Comparison of ENCODE assay signal across 14 cellular contexts in genomic region chr12:101038289-101038871, GRCh38.
DNase-seq lines count a peak whose midpoint lies in the region; ATAC-seq and TF ChIP-seq lines count a peak whose summit lies in the region.
"Had no signal": no experiment of that assay in that cellular context is flagged by ENCODE, and none has a peak within 500 bp of the region (broad histone marks: within the 10 kb centered on the region; RNA-seq: fewer than 3 reads in every experiment).

No MANE protein-coding gene starts in this region.

- TF ChIP-seq RAD21 in SK-N-SH (IDR thresholded peaks at IDR 0.05; ENCODE audit: low read length): no peak

- no peak overlapping the region for H3K27ac ChIP-seq in SK-N-SH (ENCODE audit: low read depth in 2 of 2, low read length in 1 of 2)
- H3K27ac ChIP-seq in dorsolateral prefrontal cortex: peak overlapping the region in 3 of 59 donors; percentile 2 to 34 (median 20)
- no peak overlapping the region for H3K27ac ChIP-seq in testis
- H3K27ac ChIP-seq: left lung, skin epidermis, tibial nerve, VCaP had no signal

- TF ChIP-seq CTCF in SK-N-SH (IDR thresholded peaks at IDR 0.05): no peak
- no peak for TF ChIP-seq CTCF in foreskin fibroblast (IDR thresholded peaks at IDR 0.05; ENCODE audit: low read depth, low read length)
- TF ChIP-seq CTCF in dorsolateral prefrontal cortex (IDR thresholded peaks at IDR 0.05 in 54 of 56, conservative IDR thresholded peaks at IDR 0.05 in 2 of 56; ENCODE audit: low read depth in 1 of 56, partially characterized antibody in 56 of 56): no peak
- TF ChIP-seq CTCF in testis (IDR thresholded peaks at IDR 0.05): no peak

- DNase-seq in SK-N-SH (no peak), foreskin fibroblast (peak; percentile 9 to 40), SW 1271 (lab: John Stamatoyannopoulos, UW) (no peak), dorsolateral prefrontal cortex (no peak), testis (no peak)
- DNase-seq: endodermal cell, left lung, NCI-H748 treated with DMSO at 0.1 percent for 48 hours had no signal

- H3K36me3 ChIP-seq in SK-N-SH (replicated peaks in 1 of 2; ENCODE audit: control insufficient read depth in 1 of 2, insufficient read depth in 2 of 2, low read length in 1 of 2) (no peaks in the 10 kb centered on the region), testis (ENCODE audit: low read depth, missing control alignments) (no peaks in the 10 kb centered on the region)
- H3K36me3 ChIP-seq: left lung, tibial nerve had no signal

- TF ChIP-seq POLR2A in testis (IDR thresholded peaks at IDR 0.05): no peak

- H3K4me1 ChIP-seq in SK-N-SH (ENCODE audit: control insufficient read depth in 1 of 2, insufficient read depth in 2 of 2, low read depth in 1 of 2, low read length in 1 of 2) (no peaks in the 10 kb centered on the region; a peak in 1 of 4 replicates), testis (no peaks in the 10 kb centered on the region)
- H3K4me1 ChIP-seq: left lung, tibial nerve had no signal

- H3K9ac ChIP-seq in SK-N-SH: no peak overlapping the region

- no peak overlapping the region for H3K4me3 ChIP-seq in SK-N-SH (ENCODE audit: low read depth in 2 of 2, low read length in 1 of 2)
- H3K4me3 ChIP-seq in foreskin fibroblast (ENCODE audit: low read depth in 1 of 2, low read length in 2 of 2): no peak overlapping the region
- no peak overlapping the region for H3K4me3 ChIP-seq in dorsolateral prefrontal cortex
- H3K4me3 ChIP-seq in testis: no peak overlapping the region
- H3K4me3 ChIP-seq: left lung, skin epidermis, tibial nerve had no signal

- H3K9me3 ChIP-seq in SK-N-SH (no peaks in the 10 kb centered on the region), testis (no peaks in the 10 kb centered on the region)

- CTCF ChIA-PET in SK-N-SH (lab: Yijun Ruan, JAX): no interaction called here

- H3F3A ChIP-seq in SK-N-SH (replicated peaks; ENCODE audit: insufficient read depth): no peaks in the 10 kb centered on the region

- no peaks in the 10 kb centered on the region for H3K27me3 ChIP-seq in SK-N-SH (ENCODE audit: insufficient read depth)
- H3K27me3 ChIP-seq in dorsolateral prefrontal cortex: no peaks in the 10 kb centered on the region
- H3K27me3 ChIP-seq in testis: no peaks in the 10 kb centered on the region
- H3K27me3 ChIP-seq: left lung, tibial nerve had no signal

- WGBS in SK-N-SH (ENCODE audit: low lambda C conversion rate): 48% methylated on average over 2 of the region's 2 CpGs
- 56 to 66% methylated on average over 2 of the region's 2 CpGs for WGBS in testis, 2 donors

- no peak for ATAC-seq in SK-N-SH treated with all-trans-retinoic acid at 6 μM for 48 hours
- ATAC-seq in GM21529 (IDR thresholded peaks at IDR 0.05; ENCODE audit: unreplicated experiment): peak; percentile 71
- peak; percentile 79 for ATAC-seq in HG03520 (IDR thresholded peaks at IDR 0.05; ENCODE audit: unreplicated experiment)
- ATAC-seq: left lung had no signal

- H3K9me2 ChIP-seq in SK-N-SH: no peaks in the 10 kb centered on the region

- H3K4me2 ChIP-seq in SK-N-SH: no peak overlapping the region

- intact Hi-C loops in dorsolateral prefrontal cortex (cut with DNase I): no loop called here
- intact Hi-C loops in testis (cut with DNase I; ENCODE audit: low total_unique reads): no loop called here

- POLR2A ChIA-PET in SK-N-SH (lab: Yijun Ruan, JAX): no interaction called here

- no peaks in the 10 kb centered on the region for H4K20me1 ChIP-seq in SK-N-SH (ENCODE audit: insufficient read depth)

- H3K79me2 ChIP-seq in SK-N-SH (ENCODE audit: insufficient read depth): no peaks in the 10 kb centered on the region

- no peak overlapping the region for H2AFZ ChIP-seq in SK-N-SH (ENCODE audit: low read depth)

- TF ChIP-seq EP300 in SK-N-SH (IDR thresholded peaks at IDR 0.05; ENCODE audit: borderline replicate concordance in 1 of 2, low read depth in 1 of 2, low read length in 1 of 2): no peak

TF ChIP-seq in SK-N-SH treated with all-trans-retinoic acid at 6 μM for 48 hours, 23 proteins besides CTCF, POLR2A, EP300 and RAD21:
- TF ChIP-seq, protein P1, sequence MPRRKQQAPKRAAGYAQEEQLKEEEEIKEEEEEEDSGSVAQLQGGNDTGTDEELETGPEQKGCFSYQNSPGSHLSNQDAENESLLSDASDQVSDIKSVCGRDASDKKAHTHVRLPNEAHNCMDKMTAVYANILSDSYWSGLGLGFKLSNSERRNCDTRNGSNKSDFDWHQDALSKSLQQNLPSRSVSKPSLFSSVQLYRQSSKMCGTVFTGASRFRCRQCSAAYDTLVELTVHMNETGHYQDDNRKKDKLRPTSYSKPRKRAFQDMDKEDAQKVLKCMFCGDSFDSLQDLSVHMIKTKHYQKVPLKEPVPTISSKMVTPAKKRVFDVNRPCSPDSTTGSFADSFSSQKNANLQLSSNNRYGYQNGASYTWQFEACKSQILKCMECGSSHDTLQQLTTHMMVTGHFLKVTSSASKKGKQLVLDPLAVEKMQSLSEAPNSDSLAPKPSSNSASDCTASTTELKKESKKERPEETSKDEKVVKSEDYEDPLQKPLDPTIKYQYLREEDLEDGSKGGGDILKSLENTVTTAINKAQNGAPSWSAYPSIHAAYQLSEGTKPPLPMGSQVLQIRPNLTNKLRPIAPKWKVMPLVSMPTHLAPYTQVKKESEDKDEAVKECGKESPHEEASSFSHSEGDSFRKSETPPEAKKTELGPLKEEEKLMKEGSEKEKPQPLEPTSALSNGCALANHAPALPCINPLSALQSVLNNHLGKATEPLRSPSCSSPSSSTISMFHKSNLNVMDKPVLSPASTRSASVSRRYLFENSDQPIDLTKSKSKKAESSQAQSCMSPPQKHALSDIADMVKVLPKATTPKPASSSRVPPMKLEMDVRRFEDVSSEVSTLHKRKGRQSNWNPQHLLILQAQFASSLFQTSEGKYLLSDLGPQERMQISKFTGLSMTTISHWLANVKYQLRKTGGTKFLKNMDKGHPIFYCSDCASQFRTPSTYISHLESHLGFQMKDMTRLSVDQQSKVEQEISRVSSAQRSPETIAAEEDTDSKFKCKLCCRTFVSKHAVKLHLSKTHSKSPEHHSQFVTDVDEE (CRISPR knock-in tag; IDR thresholded peaks at IDR 0.05): no peak
- 0 out of 2 replicates have a peak, but pooled peaks have one; percentile 27 for TF ChIP-seq ISL1 (CRISPR knock-in tag; IDR thresholded peaks at IDR 0.05)

TF ChIP-seq in SK-N-SH, 30 proteins besides CTCF, POLR2A, EP300 and RAD21:
- TF ChIP-seq RCOR1 (IDR thresholded peaks at IDR 0.05; ENCODE audit: low read length): no peak
- TF ChIP-seq CHD2 (IDR thresholded peaks at IDR 0.05; ENCODE audit: low read length, partially characterized antibody): no peak
- no peak for TF ChIP-seq FOXJ3 (CRISPR knock-in tag; IDR thresholded peaks at IDR 0.05)
- TF ChIP-seq MXI1 (IDR thresholded peaks at IDR 0.05; ENCODE audit: low read depth, low read length): no peak
- TF ChIP-seq JUND (IDR thresholded peaks at IDR 0.05): no peak
- TF ChIP-seq SIN3A (IDR thresholded peaks at IDR 0.05; ENCODE audit: borderline replicate concordance, low read depth, low read length): no peak
- TF ChIP-seq PBX3 (IDR thresholded peaks at IDR 0.05): no peak
- no peak for TF ChIP-seq USF1 (IDR thresholded peaks at IDR 0.05; ENCODE audit: borderline replicate concordance, low read depth)
- TF ChIP-seq SMC3 (IDR thresholded peaks at IDR 0.05; ENCODE audit: low read depth, low read length): no peak
- TF ChIP-seq NRF1 (IDR thresholded peaks at IDR 0.05; ENCODE audit: low read depth, low read length): no peak
- no peak for TF ChIP-seq REST (IDR thresholded peaks at IDR 0.05; ENCODE audit: low read depth, low read length)

Comparison
In these comparisons a context has a peak if more than half of its experiments do, and no peak if none do; other contexts are left out.
1. DNase-seq: peak in foreskin fibroblast (2 of 2); none in SK-N-SH (single experiment), SW 1271 (0 of 2), dorsolateral prefrontal cortex (0 of 10) and testis (single experiment).